ENCODE assay signal across 1 cellular context in genomic region chr5:178117911-178118310, GRCh38.
TF ChIP-seq lines count a peak whose summit lies in the region.

No MANE protein-coding gene starts in this region.

TF ChIP-seq in K562, 482 proteins besides CTCF, POLR2A, EP300 and RAD21:
- no peak for TF ChIP-seq TCF7 (IDR thresholded peaks at IDR 0.05; ENCODE audit: borderline replicate concordance)
- TF ChIP-seq POLR2G (IDR thresholded peaks at IDR 0.05; ENCODE audit: low read depth, low read length) = 0 out of 2 replicates have a peak, but pooled peaks have one; percentile 22
- TF ChIP-seq RBFOX2 (IDR thresholded peaks at IDR 0.05; ENCODE audit: low read depth, low read length) = peak; percentile 33; the same call in 1 of the 2 replicates
